ENCODE assay signal across 29 cellular contexts in genomic region chr11:2739531-2740274, GRCh38. TPM values are rescaled to one million over a fixed set of nuclear protein-coding genes. Genes with fewer than 3 reads are reported as not detected.
DNase-seq lines count a peak whose midpoint lies in the region; ATAC-seq and TF ChIP-seq lines count a peak whose summit lies in the region.
"Had no signal": no experiment of that assay in that cellular context is flagged by ENCODE, and none has a peak within 500 bp of the region (broad histone marks: within the 10 kb centered on the region; RNA-seq: fewer than 3 reads in every experiment).

No MANE protein-coding gene starts in this region.

- no peaks in the 10 kb centered on the region for H4K20me1 ChIP-seq in BLaER1
- no peaks in the 10 kb centered on the region for H4K20me1 ChIP-seq in hepatocyte (ENCODE audit: insufficient read depth, poor library complexity, severe bottlenecking)

- TF ChIP-seq CTCF in adrenal gland (IDR thresholded peaks at IDR 0.05), result no peak
- no peak for TF ChIP-seq CTCF in hepatocyte (IDR thresholded peaks at IDR 0.05; ENCODE audit: poor library complexity)
- no peak for TF ChIP-seq CTCF in Calu3 (IDR thresholded peaks at IDR 0.05; ENCODE audit: unreplicated experiment)
- TF ChIP-seq CTCF in GM10248 (IDR thresholded peaks at IDR 0.05; ENCODE audit: control extremely low read depth, extremely low read depth, low read depth, missing control alignments), result no peak

- no peak overlapping the region for H3K27ac Mint-ChIP-seq in Calu3 (ENCODE audit: unreplicated experiment)
- H3K27ac Mint-ChIP-seq: CD8-positive, alpha-beta T cell had no signal

- no peak overlapping the region for H2BK12ac ChIP-seq in neuronal stem cell (ENCODE audit: low read length)

- no peak overlapping the region for H4K8ac ChIP-seq in neuronal stem cell (ENCODE audit: low read depth, low read length)

- no peaks in the 10 kb centered on the region for H3K9me3 Mint-ChIP-seq in Calu3 (ENCODE audit: low read depth, unreplicated experiment)
- H3K9me3 Mint-ChIP-seq: CD8-positive, alpha-beta T cell had no signal

- no peak overlapping the region for H2AFZ ChIP-seq in hepatocyte
- H2AFZ ChIP-seq in neuronal stem cell (ENCODE audit: low read length), result no peak overlapping the region

- no peaks in the 10 kb centered on the region for H3K9me3 ChIP-seq in BLaER1
- no peaks in the 10 kb centered on the region for H3K9me3 ChIP-seq in adrenal gland (replicated peaks in 1 of 3)
- H3K9me3 ChIP-seq in hepatocyte (ENCODE audit: low read depth), result no peaks in the 10 kb centered on the region
- H3K9me3 ChIP-seq in neuronal stem cell (replicated peaks in 1 of 2; ENCODE audit: control insufficient read depth in 2 of 2, insufficient read depth in 1 of 2, low read depth in 1 of 2, low read length in 2 of 2), result no peaks in the 10 kb centered on the region
- H3K9me3 ChIP-seq: Caco-2, Peyer's patch, SK-N-SH had no signal

- H3K36me3 ChIP-seq in BLaER1, result no peaks in the 10 kb centered on the region
- H3K36me3 ChIP-seq in adrenal gland (replicated peaks in 1 of 2), result no peaks in the 10 kb centered on the region
- H3K36me3 ChIP-seq in hepatocyte (replicated peaks; ENCODE audit: insufficient read depth, low read depth), result no peaks in the 10 kb centered on the region
- no peaks in the 10 kb centered on the region for H3K36me3 ChIP-seq in neuronal stem cell (replicated peaks in 1 of 2; ENCODE audit: control insufficient read depth in 2 of 2, insufficient read depth in 2 of 2, low read length in 2 of 2)
- H3K36me3 ChIP-seq: Peyer's patch had no signal

- H4K91ac ChIP-seq in neuronal stem cell (ENCODE audit: low read depth, low read length, poor library complexity), result no peak overlapping the region

- H3K9ac ChIP-seq in BLaER1 (no peak overlapping the region), neuronal stem cell (ENCODE audit: low read depth, low read length, poor library complexity) (no peak overlapping the region)
- H3K9ac ChIP-seq: SK-N-SH had no signal

- DNase-seq in adrenal gland (peak in 3 of 7 donors; percentile 43 to 62 (median 46)), hepatocyte (ENCODE audit: low spot score) (no peak), neuronal stem cell (ENCODE audit: low spot score) (no peak), NK-92 (lab: John Stamatoyannopoulos, UW; ENCODE audit: unreplicated experiment) (no peak), Calu3 (no peak), GM10248 (ENCODE audit: extremely low spot score) (no peak)
- DNase-seq: C1 segment of cervical spinal cord; Caco-2; CD8-positive, alpha-beta T cell; DMS 273 treated with DMSO at 0.1 percent for 48 hours; DMS79; EL; GDM1; GOT3; HCEC 1CT; Karpas-422; NCI-H1092; NCI-H1417 treated with DMSO at 0.1 percent for 48 hours; NCI-H187; NCI-H2081 treated with DMSO at 0.1 percent for 48 hours; NCI-H2171; NCI-H226; NCI-H510A; NCI-H69; SK-N-SH had no signal

- H3K18ac ChIP-seq in neuronal stem cell (ENCODE audit: low read length), result peak overlapping the region; percentile 86

- no peaks in the 10 kb centered on the region for H3K27me3 Mint-ChIP-seq in Calu3 (ENCODE audit: unreplicated experiment)

- no peak overlapping the region for H2BK15ac ChIP-seq in neuronal stem cell (ENCODE audit: low read length)

- H3K4me1 ChIP-seq in BLaER1 (peaks cover 56% of the 10 kb centered on the region), adrenal gland (replicated peaks in 1 of 2) (peaks cover 31 to 49% of the 10 kb centered on the region in 2 donors), hepatocyte (ENCODE audit: insufficient read depth) (peaks cover 57% of the 10 kb centered on the region), neuronal stem cell (ENCODE audit: control insufficient read depth in 2 of 2, insufficient read depth in 1 of 2, low read depth in 1 of 2, low read length in 2 of 2) (peaks cover 0 to 1% of the 10 kb centered on the region in 2 donors)

- WGBS in adrenal gland, 4 donors, result 73 to 93% (median 77%) methylated on average over 12 to 18 of the region's 18 CpGs
- WGBS in hepatocyte (ENCODE audit: low lambda C conversion rate, missing lambda C conversion rate), result 90% methylated on average over 18 of the region's 18 CpGs
- no CpG with 5 or more reads among the region's 18 CpGs for WGBS in neuronal stem cell (ENCODE audit: extremely low coverage in 2 of 2, insufficient read length in 2 of 2, insufficient replicate concordance in 1 of 2), 2 donors

- no peak overlapping the region for H3K4me3 ChIP-seq in BLaER1
- H3K4me3 ChIP-seq in adrenal gland, result no peak overlapping the region
- no peak overlapping the region for H3K4me3 ChIP-seq in hepatocyte
- no peak overlapping the region for H3K4me3 ChIP-seq in neuronal stem cell (ENCODE audit: low read length in 2 of 2)
- H3K4me3 ChIP-seq: Peyer's patch had no signal

- H3K79me1 ChIP-seq in neuronal stem cell (ENCODE audit: low read depth, low read length), result no peaks in the 10 kb centered on the region

- H3K27ac ChIP-seq in BLaER1 (0 out of 2 replicates have a peak overlapping the region, but pooled peaks have one; percentile 1), adrenal gland (peak overlapping the region in 3 of 5 donors; percentile 32 to 83 (median 82)), hepatocyte (peak overlapping the region; percentile 92), neuronal stem cell (replicated peaks; ENCODE audit: low read length) (no peak overlapping the region)
- H3K27ac ChIP-seq: HL-60, Peyer's patch had no signal

- H3K9me2 ChIP-seq in hepatocyte (replicated peaks; ENCODE audit: insufficient read depth), result no peaks in the 10 kb centered on the region
- H3K9me2 ChIP-seq: SK-N-SH had no signal

- POLR2A ChIA-PET in GM10248 (lab: Yijun Ruan, JAX), result no interaction called here

- no peak overlapping the region for H2AK5ac ChIP-seq in neuronal stem cell (ENCODE audit: low read depth, low read length)

- H3K4me3 Mint-ChIP-seq in Calu3 (ENCODE audit: low read depth, unreplicated experiment), result no peak overlapping the region
- H3K4me3 Mint-ChIP-seq: CD8-positive, alpha-beta T cell had no signal

- ATAC-seq in HG03139 (IDR thresholded peaks at IDR 0.05; ENCODE audit: unreplicated experiment), result no peak
- ATAC-seq: CD8-positive, alpha-beta T cell had no signal

- H3K4ac ChIP-seq in neuronal stem cell (ENCODE audit: low read length), result no peak overlapping the region

- CTCF ChIA-PET in Calu3 (lab: Charles Lee), result no interaction called here
- CTCF ChIA-PET in GM10248 (lab: Yijun Ruan, JAX), result no interaction called here

- no peak for TF ChIP-seq POLR2A in adrenal gland (IDR thresholded peaks at IDR 0.05)

- no peaks in the 10 kb centered on the region for H3K36me3 Mint-ChIP-seq in Calu3 (ENCODE audit: insufficient read depth, unreplicated experiment)
- H3K36me3 Mint-ChIP-seq: CD8-positive, alpha-beta T cell had no signal

- H3K23ac ChIP-seq in neuronal stem cell (ENCODE audit: low read depth, low read length, poor library complexity), result no peak overlapping the region

- BruUV-seq in Calu3 (replicated peaks; lab: Mats Ljungman, UMichigan), result no TSS peak

- H2BK120ac ChIP-seq in neuronal stem cell (ENCODE audit: low read depth, low read length), result no peak overlapping the region

- no peaks in the 10 kb centered on the region for H3K27me3 ChIP-seq in BLaER1
- H3K27me3 ChIP-seq in adrenal gland, result no peaks in the 10 kb centered on the region
- H3K27me3 ChIP-seq in hepatocyte, result no peaks in the 10 kb centered on the region
- peaks cover 0 to 39% (median 0%) of the 10 kb centered on the region in 3 experiments for H3K27me3 ChIP-seq in neuronal stem cell (ENCODE audit: control insufficient read depth in 3 of 3, insufficient read depth in 3 of 3, low read depth in 1 of 3, low read length in 3 of 3)
- H3K27me3 ChIP-seq: Peyer's patch had no signal

- H3K4me2 ChIP-seq in BLaER1 (peak overlapping the region; percentile 69), hepatocyte (no peak overlapping the region), neuronal stem cell (ENCODE audit: insufficient read depth, low read length, poor library complexity, severe bottlenecking) (no peak overlapping the region)
- H3K4me2 ChIP-seq: SK-N-SH had no signal

- no peaks in the 10 kb centered on the region for H3K79me2 ChIP-seq in hepatocyte

- no peak overlapping the region for H2BK5ac ChIP-seq in neuronal stem cell (ENCODE audit: low read length)

- intact Hi-C loops in adrenal gland (cut with DNase I) (no loop called here), Calu3 (cut with micrococcal nuclease; ENCODE audit: unreplicated experiment) (no loop called here)

- H3K14ac ChIP-seq in neuronal stem cell (ENCODE audit: low read length), result no peak overlapping the region

- peaks cover 17% of the 10 kb centered on the region for H3K4me1 Mint-ChIP-seq in Calu3 (ENCODE audit: low read depth, unreplicated experiment)

RNA-seq across cellular contexts. Expression of gene KCNQ1OT1, which starts 39.9 kb away (rescaled TPM):
- total RNA-seq in adrenal gland (1 to 10 TPM in 4 of 8 donors, under 1 TPM in 4; 0.55 to 3.6 (median 1.4) TPM), hepatocyte (6.6 and 7.9 TPM in 2 replicates), Calu3 (2022) (1.2 and 1.3 TPM in 2 replicates)
- polyA plus RNA-seq in adrenal gland (1 to 10 TPM in 1 of 3 donors, under 1 TPM in 2; 0.15 to 1.4 (median 0.17) TPM), hepatocyte (3.1 and 4.0 TPM in 2 replicates)
- 0.08 TPM for polyA plus RNA-seq in neuronal stem cell (2013, experiment 1 of 2)
- polyA plus RNA-seq in neuronal stem cell (2013, experiment 2 of 2), result 0.11 TPM
